ENCODE assay signal across 14 cellular contexts in genomic region chr10:69331161-69331560, GRCh38.
"Had no signal": no experiment of that assay in that cellular context is flagged by ENCODE, and none has a peak within 500 bp of the region (broad histone marks: within the 10 kb centered on the region; RNA-seq: fewer than 3 reads in every experiment).

No MANE protein-coding gene starts in this region.

- H3K27ac Mint-ChIP-seq: activated CD8-positive, alpha-beta T cell treated with anti-CD3 and anti-CD28 coated beads for 36 hours; natural killer cell treated with Interleukin-12 subunit alpha and Interleukin-12 subunit beta and Interleukin-15 and Interleukin-18, amount 100 ng/mL, for 72 hours had no signal

- H3K4me3 Mint-ChIP-seq: activated CD8-positive, alpha-beta T cell treated with anti-CD3 and anti-CD28 coated beads for 36 hours; natural killer cell treated with Interleukin-12 subunit alpha and Interleukin-12 subunit beta and Interleukin-15 and Interleukin-18, amount 100 ng/mL, for 72 hours; T-cell had no signal

- H3K9me3 Mint-ChIP-seq: activated CD8-positive, alpha-beta T cell treated with anti-CD3 and anti-CD28 coated beads for 36 hours; natural killer cell treated with Interleukin-12 subunit alpha and Interleukin-12 subunit beta and Interleukin-15 and Interleukin-18, amount 100 ng/mL, for 72 hours; T-cell had no signal

- H3K4me3 ChIP-seq: SJSA1, transverse colon had no signal

- H3K9me3 ChIP-seq: SJSA1, transverse colon had no signal

- H3K36me3 ChIP-seq: transverse colon, WERI-Rb-1 had no signal

- ATAC-seq: activated CD8-positive, alpha-beta T cell treated with anti-CD3 and anti-CD28 coated beads for 36 hours; left colon; natural killer cell treated with Interleukin-12 subunit alpha and Interleukin-12 subunit beta and Interleukin-15 and Interleukin-18, amount 100 ng/mL, for 72 hours; sciatic nerve; T-cell had no signal

- H3K27ac ChIP-seq: SJSA1, WERI-Rb-1 had no signal

- DNase-seq: activated CD4-positive, alpha-beta T cell treated with anti-CD3 and anti-CD28 coated beads for 4 hours; activated CD8-positive, alpha-beta memory T cell treated with anti-CD3 and anti-CD28 coated beads, Interleukin-2, amount 50 U/mL, for 48 hours; activated CD8-positive, alpha-beta T cell treated with anti-CD3 and anti-CD28 coated beads for 36 hours; aorta; effector memory CD4-positive, alpha-beta T cell; left colon; nucleus accumbens; stimulated activated CD8-positive, alpha-beta memory T cell treated with anti-CD3 and anti-CD28 coated beads, Interleukin-4, amount 100 ng/mL, for 48 hours; T-cell; transverse colon; WERI-Rb-1 had no signal

- H3K36me3 Mint-ChIP-seq: natural killer cell treated with Interleukin-12 subunit alpha and Interleukin-12 subunit beta and Interleukin-15 and Interleukin-18, amount 100 ng/mL, for 72 hours had no signal

- H3K27me3 ChIP-seq: SJSA1, transverse colon had no signal

- H3K27me3 Mint-ChIP-seq: activated CD8-positive, alpha-beta T cell treated with anti-CD3 and anti-CD28 coated beads for 36 hours; natural killer cell treated with Interleukin-12 subunit alpha and Interleukin-12 subunit beta and Interleukin-15 and Interleukin-18, amount 100 ng/mL, for 72 hours; T-cell had no signal
